ENCODE assay signal across 29 cellular contexts in the genomic region with DNA sequence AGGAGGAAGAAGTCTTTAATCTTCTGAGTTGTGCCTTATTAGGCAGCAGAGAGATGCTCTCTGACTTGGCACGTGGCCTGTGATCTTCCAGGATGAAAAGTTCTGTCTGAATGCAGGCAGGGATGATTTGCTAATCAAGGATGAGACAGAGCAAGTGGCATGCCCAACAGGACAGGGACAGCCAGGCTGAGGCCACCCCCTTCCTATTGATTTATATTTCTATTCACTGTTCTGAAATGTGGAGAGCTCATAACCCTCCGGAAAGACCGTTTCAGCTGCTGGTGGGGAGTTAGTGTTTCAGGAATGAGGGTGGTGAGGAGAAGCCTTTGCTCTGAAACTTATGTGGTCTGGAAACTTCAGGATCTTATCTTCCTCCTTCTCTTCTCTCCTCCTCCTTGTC.
DNase-seq lines count a peak whose midpoint lies in the region; ATAC-seq, FAIRE-seq and TF ChIP-seq lines count a peak whose summit lies in the region.
"Had no signal": no experiment of that assay in that cellular context is flagged by ENCODE, and none has a peak within 500 bp of the region (broad histone marks: within the 10 kb centered on the region; RNA-seq: fewer than 3 reads in every experiment).

No MANE protein-coding gene starts in this region.

- no peak overlapping the region for H3K23ac ChIP-seq in trophoblast cell (ENCODE audit: low read length)

- H3K4me2 ChIP-seq in trophoblast cell (ENCODE audit: low read length), result no peak overlapping the region
- H3K4me2 ChIP-seq: hepatocyte had no signal

- H4K91ac ChIP-seq in trophoblast cell (ENCODE audit: low read depth, low read length), result no peak overlapping the region

- intact Hi-C loops in dorsolateral prefrontal cortex (cut with DNase I), result no loop called here

- H3K79me2 ChIP-seq in trophoblast cell (ENCODE audit: control insufficient read depth, insufficient read depth, low read length, poor library complexity), result no peaks in the 10 kb centered on the region
- H3K79me2 ChIP-seq: hepatocyte, parathyroid adenoma had no signal

- FAIRE-seq in GM19239 (lab: Jason Lieb, UNC), result peak; percentile 66

- no peak overlapping the region for H3K14ac ChIP-seq in trophoblast cell (ENCODE audit: low read length)

- H3K4me3 ChIP-seq in dorsolateral prefrontal cortex, result no peak overlapping the region
- no peak overlapping the region for H3K4me3 ChIP-seq in trophoblast cell (ENCODE audit: low read depth, low read length)
- H3K4me3 ChIP-seq: adrenal gland, breast epithelium, colonic mucosa, hepatocyte, right atrium auricular region, vagina had no signal

- H3K36me3 ChIP-seq in trophoblast cell (ENCODE audit: control insufficient read depth in 1 of 2, insufficient read depth in 2 of 2, low read length in 2 of 2), result no peaks in the 10 kb centered on the region
- H3K36me3 ChIP-seq: adrenal gland, breast epithelium, colonic mucosa, right atrium auricular region, vagina had no signal

- H3K9me3 ChIP-seq in trophoblast cell (ENCODE audit: insufficient read depth, low read depth, low read length), result no peaks in the 10 kb centered on the region
- H3K9me3 ChIP-seq: adrenal gland, breast epithelium, colonic mucosa, right atrium auricular region, vagina had no signal

- no peak for ATAC-seq in HG02938 (IDR thresholded peaks at IDR 0.05; ENCODE audit: unreplicated experiment)
- ATAC-seq: effector memory CD8-positive, alpha-beta T cell; left ventricle myocardium superior; natural killer cell had no signal

- H4K8ac ChIP-seq in trophoblast cell (ENCODE audit: low read depth, low read length), result no peak overlapping the region

- H3K27me3 ChIP-seq in dorsolateral prefrontal cortex (peaks cover 0 to 6% (median 0%) of the 10 kb centered on the region in 45 donors), trophoblast cell (ENCODE audit: insufficient read depth, low read length) (no peaks in the 10 kb centered on the region)
- H3K27me3 ChIP-seq: adrenal gland, breast epithelium, colonic mucosa, hepatocyte, right atrium auricular region, vagina had no signal

- peak overlapping the region; percentile 19 for H2BK12ac ChIP-seq in trophoblast cell (ENCODE audit: low read length)

- no peak overlapping the region for H4K12ac ChIP-seq in trophoblast cell (ENCODE audit: low read depth, low read length)

- peaks cover 0 to 2% of the 10 kb centered on the region in 2 experiments for H3K4me1 ChIP-seq in trophoblast cell (ENCODE audit: control insufficient read depth in 1 of 2, insufficient read depth in 2 of 2, low read length in 2 of 2)
- H3K4me1 ChIP-seq: adrenal gland, breast epithelium, colonic mucosa, parathyroid adenoma, vagina had no signal

- no peak overlapping the region for H2BK5ac ChIP-seq in trophoblast cell (ENCODE audit: low read depth, low read length, poor library complexity)

- no CpG with 5 or more reads among the region's 3 CpGs for WGBS in trophoblast cell (ENCODE audit: extremely low coverage, insufficient coverage, insufficient read length)

- H3K27ac ChIP-seq in dorsolateral prefrontal cortex (peak overlapping the region in 35 of 59 donors; percentile 2 to 85 (median 44)), trophoblast cell (ENCODE audit: low read depth, low read length) (no peak overlapping the region)
- H3K27ac ChIP-seq: adrenal gland, breast epithelium, colonic mucosa, hepatocyte, parathyroid adenoma, right atrium auricular region, vagina had no signal

- H2AFZ ChIP-seq in trophoblast cell (ENCODE audit: insufficient read depth, low read length, poor library complexity), result no peak overlapping the region
- H2AFZ ChIP-seq: hepatocyte, parathyroid adenoma had no signal

- H3K4ac ChIP-seq in trophoblast cell (ENCODE audit: low read depth, low read length), result no peak overlapping the region

- H3K79me1 ChIP-seq in trophoblast cell (ENCODE audit: low read length), result peaks cover 2% of the 10 kb centered on the region

- H3K9ac ChIP-seq in trophoblast cell (ENCODE audit: low read length), result no peak overlapping the region
- H3K9ac ChIP-seq: parathyroid adenoma had no signal

- H3K18ac ChIP-seq in trophoblast cell (ENCODE audit: low read length), result no peak overlapping the region

- no peak overlapping the region for H2BK120ac ChIP-seq in trophoblast cell (ENCODE audit: insufficient read depth, low read length, poor library complexity)

- H2AK5ac ChIP-seq in trophoblast cell (ENCODE audit: low read length), result no peak overlapping the region

- no peak for TF ChIP-seq CTCF in dorsolateral prefrontal cortex (IDR thresholded peaks at IDR 0.05 in 54 of 56, conservative IDR thresholded peaks at IDR 0.05 in 2 of 56; ENCODE audit: low read depth in 1 of 56, partially characterized antibody in 56 of 56)

- DNase-seq in GM19239 (ENCODE audit: insufficient read length, low spot score), result no peak
- peak; percentile 13 for DNase-seq in NCI-H69 (lab: John Stamatoyannopoulos, UW)
- no peak for DNase-seq in dorsolateral prefrontal cortex
- no peak for DNase-seq in trophoblast cell
- no peak for DNase-seq in iPS-NIHi11 (ENCODE audit: low spot score)
- DNase-seq in NCI-H1048 (lab: John Stamatoyannopoulos, UW), result no peak
- DNase-seq: activated CD4-positive, alpha-beta T cell treated with anti-CD3 and anti-CD28 coated beads for 1 hour; activated T-cell treated with anti-CD3 and anti-CD28 coated beads, Interleukin-2, amount 50 U/mL, for 1 hour; adrenal gland; colonic mucosa; effector memory CD8-positive, alpha-beta T cell; foreskin melanocyte; KBM-7; left ventricle myocardium superior; midbrain; MV-4-11; natural killer cell; NCI-H187; SIG-M5; stimulated activated CD4-positive, alpha-beta T cell treated with anti-CD3 and anti-CD28 coated beads, Interleukin-12 subunit alpha, Interleukin-12 subunit beta, amount 100 ng/mL, for 4 hours; stimulated activated CD4-positive, alpha-beta T cell treated with anti-CD3 and anti-CD28 coated beads, Interleukin-4, amount 100 ng/mL, for 4 hours; stimulated activated naive CD4-positive, alpha-beta T cell; T-helper 1 cell had no signal
